ENCODE assay signal across 20 cellular contexts in genomic region chr12:87784350-87784749, GRCh38.
A peak's percentile ranks its signal among the peaks of the same experiment; 100 is the strongest.
DNase-seq lines count a peak whose midpoint lies in the region; ATAC-seq and TF ChIP-seq lines count a peak whose summit lies in the region.
"Had no signal": no experiment of that assay in that cellular context is flagged by ENCODE, and none has a peak within 500 bp of the region (broad histone marks: within the 10 kb centered on the region; RNA-seq: fewer than 3 reads in every experiment).

No MANE protein-coding gene starts in this region.

- no peak overlapping the region for H2AFZ ChIP-seq in GM23248

- no peak overlapping the region for H3K27ac Mint-ChIP-seq in activated CD8-positive, alpha-beta T cell treated with anti-CD3 and anti-CD28 coated beads, Interleukin-2, amount 10 ng/mL, durations not matched to agents 7 days and 5 days
- no peak overlapping the region for H3K27ac Mint-ChIP-seq in natural killer cell treated with Interleukin-12 subunit alpha and Interleukin-12 subunit beta and Interleukin-15 and Interleukin-18, amount 100 ng/mL, for 72 hours
- H3K27ac Mint-ChIP-seq: CD14-positive monocyte; T-helper 1 cell treated with Interleukin-12 subunit alpha and Interleukin-12 subunit beta and Interleukin-4 antibody, amounts not matched to agents 30 μg/mL and 1 μg/mL, for 36 hours had no signal

- POLR2A ChIA-PET in activated CD8-positive, alpha-beta T cell treated with anti-CD3 and anti-CD28 coated beads, Interleukin-2, amount 10 ng/mL, durations not matched to agents 7 days and 5 days (lab: Charles Lee): no interaction called here

- no peaks in the 10 kb centered on the region for H4K20me1 ChIP-seq in GM23248 (ENCODE audit: insufficient read depth)

- no peak overlapping the region for H3K4me2 ChIP-seq in GM23248 (ENCODE audit: unreplicated experiment)

- H3K36me3 Mint-ChIP-seq in activated CD8-positive, alpha-beta T cell treated with anti-CD3 and anti-CD28 coated beads, Interleukin-2, amount 10 ng/mL, durations not matched to agents 7 days and 5 days (ENCODE audit: low read depth): no peaks in the 10 kb centered on the region
- peaks cover 4% of the 10 kb centered on the region for H3K36me3 Mint-ChIP-seq in natural killer cell treated with Interleukin-12 subunit alpha and Interleukin-12 subunit beta and Interleukin-15 and Interleukin-18, amount 100 ng/mL, for 72 hours
- H3K36me3 Mint-ChIP-seq: CD14-positive monocyte had no signal

- no peak for TF ChIP-seq POLR2A in spleen (IDR thresholded peaks at IDR 0.05)

- DNase-seq in H7 (peak; percentile 2), NCI-H1930 (lab: John Stamatoyannopoulos, UW) (peak; percentile 36 to 59), SK-MEL-5 (ENCODE audit: low read depth, low spot score) (peak; percentile 22), spleen (peak; percentile 51), GM23248 (no peak)
- no peak for DNase-seq in activated CD8-positive, alpha-beta T cell treated with anti-CD3 and anti-CD28 coated beads, Interleukin-2, amount 10 ng/mL, durations not matched to agents 7 days and 5 days
- DNase-seq in natural killer cell treated with Interleukin-12 subunit alpha and Interleukin-12 subunit beta and Interleukin-15 and Interleukin-18, amount 100 ng/mL, for 72 hours (ENCODE audit: low spot score): no peak
- DNase-seq: ACHN, AML-193, DMS79 treated with DMSO at 0.1 percent for 48 hours, HCEC 1CT, MM.1S, NCI-H1092 treated with DMSO at 0.1 percent for 48 hours, NCI-H2029, NCI-H446, OCI-M1, SHP77 treated with DMSO at 0.1 percent for 48 hours had no signal

- H3K27me3 ChIP-seq in H7 (ENCODE audit: control insufficient read depth, insufficient read depth, low read length) (no peaks in the 10 kb centered on the region), spleen (replicated peaks in 1 of 7) (no peaks in the 10 kb centered on the region), GM23248 (replicated peaks; ENCODE audit: insufficient read depth) (no peaks in the 10 kb centered on the region)

- H3K4me3 Mint-ChIP-seq in activated CD8-positive, alpha-beta T cell treated with anti-CD3 and anti-CD28 coated beads, Interleukin-2, amount 10 ng/mL, durations not matched to agents 7 days and 5 days: no peak overlapping the region
- H3K4me3 Mint-ChIP-seq in natural killer cell treated with Interleukin-12 subunit alpha and Interleukin-12 subunit beta and Interleukin-15 and Interleukin-18, amount 100 ng/mL, for 72 hours: no peak overlapping the region
- H3K4me3 Mint-ChIP-seq: CD14-positive monocyte; T-helper 1 cell treated with Interleukin-12 subunit alpha and Interleukin-12 subunit beta and Interleukin-4 antibody, amounts not matched to agents 30 μg/mL and 1 μg/mL, for 36 hours had no signal

- H3F3A ChIP-seq in GM23248 (ENCODE audit: insufficient read depth): no peaks in the 10 kb centered on the region

- H3K27ac ChIP-seq in spleen (no peak overlapping the region), GM23248 (no peak overlapping the region)
- H3K27ac ChIP-seq: HL-60 had no signal

- 90 to 94% (median 93%) methylated on average over 21 of the region's 21 CpGs for WGBS in spleen, 5 donors
- 76% methylated on average over 20 to 21 of the region's 21 CpGs for WGBS in GM23248 (ENCODE audit: low coverage in 1 of 2, low lambda C conversion rate in 2 of 2, missing lambda C conversion rate in 2 of 2), 2 experiments

- H3K79me2 ChIP-seq in GM23248 (ENCODE audit: insufficient read depth): no peaks in the 10 kb centered on the region

- no peaks in the 10 kb centered on the region for H3K36me3 ChIP-seq in H7 (replicated peaks; ENCODE audit: control insufficient read depth, insufficient read depth, low read length)
- no peaks in the 10 kb centered on the region for H3K36me3 ChIP-seq in spleen
- no peaks in the 10 kb centered on the region for H3K36me3 ChIP-seq in GM23248 (ENCODE audit: low read depth)

- no peaks in the 10 kb centered on the region for H3K4me1 Mint-ChIP-seq in activated CD8-positive, alpha-beta T cell treated with anti-CD3 and anti-CD28 coated beads, Interleukin-2, amount 10 ng/mL, durations not matched to agents 7 days and 5 days (ENCODE audit: low read depth)
- no peaks in the 10 kb centered on the region for H3K4me1 Mint-ChIP-seq in natural killer cell treated with Interleukin-12 subunit alpha and Interleukin-12 subunit beta and Interleukin-15 and Interleukin-18, amount 100 ng/mL, for 72 hours (ENCODE audit: low read depth in 2 of 2)
- H3K4me1 Mint-ChIP-seq: CD14-positive monocyte had no signal

- peaks cover 4% of the 10 kb centered on the region for H3K9me3 Mint-ChIP-seq in activated CD8-positive, alpha-beta T cell treated with anti-CD3 and anti-CD28 coated beads, Interleukin-2, amount 10 ng/mL, durations not matched to agents 7 days and 5 days (ENCODE audit: insufficient read depth)
- peaks cover 12% of the 10 kb centered on the region for H3K9me3 Mint-ChIP-seq in natural killer cell treated with Interleukin-12 subunit alpha and Interleukin-12 subunit beta and Interleukin-15 and Interleukin-18, amount 100 ng/mL, for 72 hours

- H3K27me3 Mint-ChIP-seq in activated CD8-positive, alpha-beta T cell treated with anti-CD3 and anti-CD28 coated beads, Interleukin-2, amount 10 ng/mL, durations not matched to agents 7 days and 5 days (ENCODE audit: low read depth): no peaks in the 10 kb centered on the region
- H3K27me3 Mint-ChIP-seq in natural killer cell treated with Interleukin-12 subunit alpha and Interleukin-12 subunit beta and Interleukin-15 and Interleukin-18, amount 100 ng/mL, for 72 hours: no peaks in the 10 kb centered on the region

- CTCF ChIA-PET in activated CD8-positive, alpha-beta T cell treated with anti-CD3 and anti-CD28 coated beads, Interleukin-2, amount 10 ng/mL, durations not matched to agents 7 days and 5 days (lab: Charles Lee): no interaction called here

- ATAC-seq in activated CD8-positive, alpha-beta T cell treated with anti-CD3 and anti-CD28 coated beads, Interleukin-2, amount 10 ng/mL, durations not matched to agents 7 days and 5 days: no peak
- ATAC-seq in natural killer cell treated with Interleukin-12 subunit alpha and Interleukin-12 subunit beta and Interleukin-15 and Interleukin-18, amount 100 ng/mL, for 72 hours: no peak

- H3K9ac ChIP-seq in GM23248: no peak overlapping the region

- H3K4me3 ChIP-seq in H7 (ENCODE audit: insufficient read depth, low read depth, low read length): no peak overlapping the region
- no peak overlapping the region for H3K4me3 ChIP-seq in spleen
- no peak overlapping the region for H3K4me3 ChIP-seq in GM23248

- no peak for TF ChIP-seq CTCF in spleen (IDR thresholded peaks at IDR 0.05 in 8 of 11, conservative IDR thresholded peaks at IDR 0.05 in 3 of 11)

- no peaks in the 10 kb centered on the region for H3K9me2 ChIP-seq in GM23248 (ENCODE audit: insufficient read depth)

- H3K4me1 ChIP-seq in spleen (no peaks in the 10 kb centered on the region), GM23248 (ENCODE audit: insufficient read depth) (no peaks in the 10 kb centered on the region)

- in situ Hi-C loops in SK-MEL-5 (cut with HindIII; ENCODE audit: low pct_unique_long_range_greater_than_20kb, low sequenced_read_pairs): no loop called here
- in situ Hi-C loops in GM23248 (cut with MboI): no loop called here

- H3K9me3 ChIP-seq in spleen: no peaks in the 10 kb centered on the region
- no peaks in the 10 kb centered on the region for H3K9me3 ChIP-seq in GM23248 (ENCODE audit: low read depth)

- intact Hi-C loops in spleen (cut with DNase I; ENCODE audit: low total_unique reads): no loop called here

Comparison
In these comparisons a context has a peak if more than half of its experiments do, and no peak if none do; other contexts are left out.
1. DNase-seq: peak in H7 (single experiment), NCI-H1930 (2 of 2), SK-MEL-5 (single experiment) and spleen (single experiment); none in activated CD8-positive, alpha-beta T cell treated with anti-CD3 and anti-CD28 coated beads, Interleukin-2, amount 10 ng/mL, durations not matched to agents 7 days and 5 days (single experiment), GM23248 (single experiment) and natural killer cell treated with Interleukin-12 subunit alpha and Interleukin-12 subunit beta and Interleukin-15 and Interleukin-18, amount 100 ng/mL, for 72 hours (single experiment).